ENCODE assay signal across 3 cellular contexts in the genomic region with DNA sequence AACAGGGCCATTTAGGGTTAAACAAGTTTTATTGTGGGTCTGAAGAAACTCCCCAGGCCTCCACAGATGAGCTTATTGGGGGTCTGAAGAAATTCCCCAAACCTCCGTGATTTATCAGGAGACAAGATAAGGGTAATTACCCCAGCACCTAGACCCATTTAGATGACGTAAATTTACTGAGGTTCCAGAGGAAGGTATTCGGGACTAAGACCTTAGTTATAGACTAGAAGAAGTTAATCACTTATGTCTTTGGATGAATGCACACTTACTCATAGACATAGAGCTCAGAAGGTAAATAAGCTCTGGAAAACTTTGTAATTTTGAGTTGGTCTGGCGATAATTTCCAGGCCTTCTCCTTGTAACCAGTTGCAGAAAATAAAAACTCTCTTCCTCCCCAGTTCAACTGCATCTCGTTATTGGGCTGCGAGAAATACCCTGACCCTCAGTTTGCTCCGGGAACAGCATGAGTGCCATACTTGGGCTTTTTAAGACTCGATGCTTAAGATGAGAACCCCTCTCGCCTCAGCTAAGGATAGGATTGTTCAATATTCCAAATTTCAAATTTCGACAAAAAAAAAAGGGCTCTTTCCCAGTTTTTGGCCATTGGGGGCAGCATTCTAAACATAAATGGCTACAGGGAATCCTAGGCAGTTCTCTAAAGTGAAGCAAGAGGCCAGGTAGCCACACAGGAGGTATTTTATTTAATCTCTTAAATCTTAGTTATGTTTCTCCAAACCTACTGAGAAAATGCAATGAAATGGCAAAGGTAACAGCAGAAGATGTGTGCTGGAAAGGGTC.
TF ChIP-seq lines count a peak whose summit lies in the region.

No MANE protein-coding gene starts in this region.

TF ChIP-seq in A549, 52 proteins besides CTCF, POLR2A, EP300 and RAD21 (continued from another document):
- TF ChIP-seq PBX3 (IDR thresholded peaks at IDR 0.05) (no peak), MAZ (IDR thresholded peaks at IDR 0.05; ENCODE audit: borderline replicate concordance, low read depth, low read length) (no peak), JUN (IDR thresholded peaks at IDR 0.05) (no peak), CEBPB (IDR thresholded peaks at IDR 0.05) (no peak), POLR2AphosphoS2 (conservative IDR thresholded peaks at IDR 0.05; ENCODE audit: low read length) (no peak), ZSCAN20 (CRISPR knock-in tag; IDR thresholded peaks at IDR 0.05) (no peak), JUNB (IDR thresholded peaks at IDR 0.05) (no peak)

TF ChIP-seq in GM23338, 12 proteins besides CTCF, POLR2A, EP300 and RAD21 (continued from another document and continues in another):
- TF ChIP-seq REST (IDR thresholded peaks at IDR 0.05; ENCODE audit: unreplicated experiment) = no peak
- TF ChIP-seq ETS1 (IDR thresholded peaks at IDR 0.05) = no peak
- TF ChIP-seq POLR2AphosphoS5 (IDR thresholded peaks at IDR 0.05; ENCODE audit: low read depth) = no peak
- TF ChIP-seq STAT1 (IDR thresholded peaks at IDR 0.05; ENCODE audit: unreplicated experiment) = no peak
- no peak for TF ChIP-seq ZNF331 (CRISPR knock-in tag; IDR thresholded peaks at IDR 0.05; ENCODE audit: low read depth)
- TF ChIP-seq ZNF114 (CRISPR knock-in tag; IDR thresholded peaks at IDR 0.05) = no peak

TF ChIP-seq in K562, 482 proteins besides CTCF, POLR2A, EP300 and RAD21 (continued from another document):
- no peak for TF ChIP-seq PBX2 (CRISPR knock-in tag; IDR thresholded peaks at IDR 0.05; ENCODE audit: low read depth)
- TF ChIP-seq PBX2 (tag; conservative IDR thresholded peaks at IDR 0.05; ENCODE audit: low read depth) = no peak
- TF ChIP-seq, protein P1, sequence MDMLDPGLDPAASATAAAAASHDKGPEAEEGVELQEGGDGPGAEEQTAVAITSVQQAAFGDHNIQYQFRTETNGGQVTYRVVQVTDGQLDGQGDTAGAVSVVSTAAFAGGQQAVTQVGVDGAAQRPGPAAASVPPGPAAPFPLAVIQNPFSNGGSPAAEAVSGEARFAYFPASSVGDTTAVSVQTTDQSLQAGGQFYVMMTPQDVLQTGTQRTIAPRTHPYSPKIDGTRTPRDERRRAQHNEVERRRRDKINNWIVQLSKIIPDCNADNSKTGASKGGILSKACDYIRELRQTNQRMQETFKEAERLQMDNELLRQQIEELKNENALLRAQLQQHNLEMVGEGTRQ (CRISPR knock-in tag; IDR thresholded peaks at IDR 0.05) = no peak
- TF ChIP-seq, protein P2, sequence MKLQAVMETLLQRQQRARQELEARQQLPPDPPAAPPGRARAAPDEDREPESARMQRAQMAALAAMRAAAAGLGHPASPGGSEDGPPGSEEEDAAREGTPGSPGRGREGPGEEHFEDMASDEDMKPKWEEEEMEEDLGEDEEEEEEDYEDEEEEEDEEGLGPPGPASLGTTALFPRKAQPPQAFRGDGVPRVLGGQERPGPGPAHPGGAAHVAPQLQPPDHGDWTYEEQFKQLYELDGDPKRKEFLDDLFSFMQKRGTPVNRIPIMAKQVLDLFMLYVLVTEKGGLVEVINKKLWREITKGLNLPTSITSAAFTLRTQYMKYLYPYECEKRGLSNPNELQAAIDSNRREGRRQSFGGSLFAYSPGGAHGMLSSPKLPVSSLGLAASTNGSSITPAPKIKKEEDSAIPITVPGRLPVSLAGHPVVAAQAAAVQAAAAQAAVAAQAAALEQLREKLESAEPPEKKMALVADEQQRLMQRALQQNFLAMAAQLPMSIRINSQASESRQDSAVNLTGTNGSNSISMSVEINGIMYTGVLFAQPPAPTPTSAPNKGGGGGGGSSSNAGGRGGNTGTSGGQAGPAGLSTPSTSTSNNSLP (IDR thresholded peaks at IDR 0.05; ENCODE audit: borderline replicate concordance, low read depth, low read length) = no peak
- TF ChIP-seq SP1 (CRISPR knock-in tag; IDR thresholded peaks at IDR 0.05) = no peak
- TF ChIP-seq ZSCAN29 (IDR thresholded peaks at IDR 0.05) = no peak
- TF ChIP-seq SLC30A9 (CRISPR knock-in tag; IDR thresholded peaks at IDR 0.05) = no peak
